ENCODE assay signal across 11 cellular contexts in the genomic region with DNA sequence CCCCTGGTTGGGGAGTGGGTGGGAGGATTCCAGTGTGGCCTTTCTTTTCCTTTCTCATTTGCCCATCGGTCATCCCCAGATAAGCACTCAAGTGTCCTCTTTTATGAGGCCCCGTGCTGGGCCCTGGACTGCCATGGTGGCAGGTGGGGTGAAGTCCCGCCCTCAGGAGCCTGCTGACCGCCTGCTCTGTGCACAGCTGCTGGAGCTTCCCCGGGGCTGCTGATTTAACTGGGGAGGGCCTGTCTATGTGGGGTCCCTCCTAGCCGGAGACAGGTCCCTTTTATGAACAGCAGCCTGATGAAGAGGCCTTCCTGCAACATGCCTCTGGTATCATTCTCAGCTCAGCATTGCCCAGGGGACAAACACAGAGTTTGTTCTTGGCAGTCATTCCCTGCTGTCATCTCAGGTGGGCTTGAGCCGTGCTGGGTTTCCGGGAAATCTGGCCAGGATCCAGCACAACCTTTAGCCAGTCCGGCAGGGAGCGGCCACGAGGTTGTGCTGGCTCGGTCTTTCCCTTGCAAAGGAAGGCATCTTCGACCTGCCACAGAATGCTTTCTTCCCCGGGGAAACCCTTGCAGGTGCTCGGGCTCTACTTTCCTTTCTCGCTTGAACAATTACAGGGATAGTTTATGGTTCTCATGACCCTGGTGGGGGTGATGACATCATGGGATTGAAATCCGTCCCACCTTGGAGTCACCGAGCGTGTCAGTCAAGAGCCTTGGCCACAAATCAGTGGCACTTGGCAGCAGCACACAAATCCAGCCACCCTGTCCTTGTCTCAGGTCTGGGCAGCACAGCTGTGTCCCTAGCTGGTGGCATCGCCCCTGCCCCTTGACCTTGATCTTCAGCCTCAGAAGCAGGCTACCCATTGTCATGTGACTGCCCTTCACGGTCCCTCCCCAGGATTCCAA. TPM values are rescaled to one million over a fixed set of nuclear protein-coding genes. Genes with fewer than 3 reads are reported as not detected.
DNase-seq lines count a peak whose midpoint lies in the region; ATAC-seq, FAIRE-seq and TF ChIP-seq lines count a peak whose summit lies in the region.
"Had no signal": no experiment of that assay in that cellular context is flagged by ENCODE, and none has a peak within 500 bp of the region (broad histone marks: within the 10 kb centered on the region; RNA-seq: fewer than 3 reads in every experiment).

No MANE protein-coding gene starts in this region.

- H3K27me3 Mint-ChIP-seq in T-cell, result peaks cover 9 to 13% of the 10 kb centered on the region in 2 donors

- H3K4ac ChIP-seq in mesendoderm (ENCODE audit: low read depth, low read length), result no peak overlapping the region

- H3K36me3 ChIP-seq in K562 (ENCODE audit: control insufficient read depth, insufficient read depth, low read length) (no peaks in the 10 kb centered on the region), muscle layer of duodenum (ENCODE audit: control insufficient read depth in 1 of 2, insufficient read depth in 2 of 2, low read length in 2 of 2) (no peaks in the 10 kb centered on the region), mesendoderm (ENCODE audit: control insufficient read depth, insufficient read depth, low read length) (no peaks in the 10 kb centered on the region)

- no peak for TF ChIP-seq RAD21 in K562 (CRISPR knock-in tag; conservative IDR thresholded peaks at IDR 0.05 in 1 of 2, IDR thresholded peaks at IDR 0.05 in 1 of 2)

- in situ Hi-C loops in K562 (cut with MboI), result no loop called here

- POLR2A ChIA-PET in K562 (lab: Yijun Ruan, JAX), result no interaction called here
- POLR2A ChIA-PET in T-cell (lab: Charles Lee), result interaction anchor here in 1 of 2 donors (0.6 kb wide), 1 partner anchor 276 kb away, joined by 5 read pairs; no protein-coding TSS in a partner anchor

- no peak for TF ChIP-seq POLR2A in K562 (conservative IDR thresholded peaks at IDR 0.05)

- H3K27ac Mint-ChIP-seq in T-cell, result no peak overlapping the region

- DNase-seq in COLO668 (lab: John Stamatoyannopoulos, UW; ENCODE audit: unreplicated experiment), result peak; percentile 86
- DNase-seq in NCI-H146 (lab: John Stamatoyannopoulos, UW), result peak; percentile 97
- no peak for DNase-seq in K562 (ENCODE audit: extremely low read depth in 1 of 4, low spot score in 3 of 4)
- DNase-seq in T-cell, result no peak
- DNase-seq in GM19240 (ENCODE audit: insufficient read length, low spot score), result no peak
- DNase-seq in mesendoderm, result no peak
- DNase-seq: activated naive CD4-positive, alpha-beta T cell treated with Interleukin-2 at 50 U/mL for 16 hours; hippocampal formation; Kasumi-1 had no signal

- BruUV-seq in K562 (replicated peaks; lab: Mats Ljungman, UMichigan), result no TSS peak

- no peak overlapping the region for H4K8ac ChIP-seq in mesendoderm (ENCODE audit: low read depth, low read length)

- H3K79me2 ChIP-seq in K562 (ENCODE audit: control insufficient read depth, insufficient read depth, low read length) (no peaks in the 10 kb centered on the region), mesendoderm (ENCODE audit: control insufficient read depth, insufficient read depth, low read length) (no peaks in the 10 kb centered on the region)

- CTCF ChIA-PET in K562 (lab: Yijun Ruan, JAX; ENCODE audit: low intra/inter-chr PET ratio), result no interaction called here
- CTCF ChIA-PET in T-cell (lab: Charles Lee), result no interaction called here

- no peak for TF ChIP-seq CTCF in K562 (IDR thresholded peaks at IDR 0.05 in 2 of 3, conservative IDR thresholded peaks at IDR 0.05 in 1 of 3; ENCODE audit: insufficient read depth in 2 of 3, low read depth in 1 of 3, low read length in 3 of 3)

- peaks cover 0 to 3% of the 10 kb centered on the region in 2 experiments; a peak in 2 of 5 replicates for H3K4me1 ChIP-seq in K562 (replicated peaks in 1 of 2; ENCODE audit: control insufficient read depth in 2 of 2, insufficient read depth in 2 of 2, low read length in 2 of 2)
- H3K4me1 ChIP-seq in muscle layer of duodenum (ENCODE audit: control insufficient read depth in 1 of 2, insufficient read depth in 2 of 2, low read length in 2 of 2), result peaks cover 4 to 17% of the 10 kb centered on the region in 2 donors
- H3K4me1 ChIP-seq in mesendoderm (ENCODE audit: control insufficient read depth, low read depth, low read length), result no peaks in the 10 kb centered on the region

- H3K4me3 Mint-ChIP-seq in T-cell, result no peak overlapping the region

- no peaks in the 10 kb centered on the region for H3K36me3 Mint-ChIP-seq in T-cell

- no peak overlapping the region for H2BK120ac ChIP-seq in mesendoderm (ENCODE audit: low read depth, low read length)

- H3K79me1 ChIP-seq in mesendoderm (ENCODE audit: low read length), result no peaks in the 10 kb centered on the region

- peaks cover 0 to 2% (median 0%) of the 10 kb centered on the region in 3 donors for H3K4me1 Mint-ChIP-seq in T-cell

- no peak overlapping the region for H2AK5ac ChIP-seq in mesendoderm (ENCODE audit: low read length)

- no peak overlapping the region for H3K4me3 ChIP-seq in K562
- no peak overlapping the region for H3K4me3 ChIP-seq in muscle layer of duodenum (ENCODE audit: low read depth in 1 of 2, low read length in 2 of 2)
- no peak overlapping the region for H3K4me3 ChIP-seq in mesendoderm (ENCODE audit: low read length)

- H2BK15ac ChIP-seq in mesendoderm (replicated peaks; ENCODE audit: low read depth), result no peak overlapping the region

- peaks cover 4 to 6% (median 4%) of the 10 kb centered on the region in 3 donors for H3K9me3 Mint-ChIP-seq in T-cell

- no peak overlapping the region for H3K4me2 ChIP-seq in K562 (ENCODE audit: insufficient read depth, low read length)
- no peak overlapping the region for H3K4me2 ChIP-seq in mesendoderm (ENCODE audit: low read length)

- ATAC-seq in K562 (no peak; the same call in 1 of the 3 replicates), T-cell (replicated peaks in 1 of 4) (no peak), GM19395 (IDR thresholded peaks at IDR 0.05; ENCODE audit: unreplicated experiment) (no peak)

- H4K5ac ChIP-seq in mesendoderm (ENCODE audit: low read length), result no peak overlapping the region

- H3K9ac ChIP-seq in K562 (ENCODE audit: insufficient read depth in 1 of 2, low read depth in 2 of 2, low read length in 2 of 2) (peak overlapping the region in 1 of 2 experiments; percentile 26; a peak in 1 of 4 replicates), mesendoderm (ENCODE audit: low read length) (no peak overlapping the region)

- 7% methylated on average over 21 of the region's 21 CpGs for WGBS in K562 (ENCODE audit: insufficient coverage, low coverage, missing lambda C conversion rate)
- no CpG with 5 or more reads among the region's 21 CpGs for WGBS in mesendoderm (ENCODE audit: extremely low coverage, insufficient coverage, low lambda C conversion rate)

- no peak overlapping the region for H3K18ac ChIP-seq in mesendoderm (ENCODE audit: low read length)

- H3K27ac ChIP-seq in K562 (ENCODE audit: extremely low read depth, low read depth, low read length), result no peak overlapping the region
- H3K27ac ChIP-seq in muscle layer of duodenum (ENCODE audit: low read length), result peak overlapping the region; percentile 73
- H3K27ac ChIP-seq in mesendoderm (ENCODE audit: low read depth, low read length), result no peak overlapping the region

- TF ChIP-seq EP300 in K562 (IDR thresholded peaks at IDR 0.05; ENCODE audit: low read length), result no peak

- no peak overlapping the region for H3K23ac ChIP-seq in mesendoderm (ENCODE audit: low read length)

- peaks cover 50 to 73% of the 10 kb centered on the region in 2 experiments for H3K27me3 ChIP-seq in K562 (ENCODE audit: control insufficient read depth in 2 of 2, insufficient read depth in 2 of 2, low read length in 2 of 2)
- no peaks in the 10 kb centered on the region for H3K27me3 ChIP-seq in muscle layer of duodenum (ENCODE audit: low read depth, low read length)
- H3K27me3 ChIP-seq in mesendoderm (ENCODE audit: insufficient read depth, low read length, poor library complexity), result no peaks in the 10 kb centered on the region

- H3K9me3 ChIP-seq in K562 (replicated peaks; ENCODE audit: control insufficient read depth, insufficient read depth, low read depth, low read length) (no peaks in the 10 kb centered on the region), muscle layer of duodenum (ENCODE audit: control insufficient read depth in 1 of 2, low read length in 2 of 2) (no peaks in the 10 kb centered on the region)

- no peak for FAIRE-seq in K562 (lab: Jason Lieb, UNC)

- H3K9me1 ChIP-seq in K562 (ENCODE audit: control insufficient read depth, insufficient read depth, low read length), result no peaks in the 10 kb centered on the region

- no peak overlapping the region for H2AFZ ChIP-seq in K562 (ENCODE audit: low read depth, low read length)

- H2BK5ac ChIP-seq in mesendoderm (ENCODE audit: low read length), result no peak overlapping the region

- peaks cover 4% of the 10 kb centered on the region; the same call in 1 of the 2 replicates for H4K20me1 ChIP-seq in K562 (replicated peaks; ENCODE audit: control insufficient read depth, insufficient read depth, low read length)

- H3K56ac ChIP-seq in mesendoderm (ENCODE audit: low read length), result no peak overlapping the region

- intact Hi-C loops in K562 (cut with micrococcal nuclease), result no loop called here

TF ChIP-seq in K562, 482 proteins besides CTCF, POLR2A, EP300 and RAD21 (continues in another document):
- TF ChIP-seq TAF9B (IDR thresholded peaks at IDR 0.05; ENCODE audit: partially characterized antibody), result no peak
- TF ChIP-seq ZKSCAN8 (CRISPR knock-in tag; IDR thresholded peaks at IDR 0.05), result no peak
- TF ChIP-seq SMARCC2 (IDR thresholded peaks at IDR 0.05; ENCODE audit: low read depth), result no peak

RNA-seq across cellular contexts. Expression of gene ST14, which starts 20.1 kb away (rescaled TPM):
- total RNA-seq in K562 (2011; cell fraction: chromatin; rRNA removed; ENCODE audit: low replicate concordance), result 0.23 TPM in 1 of 2 replicates, not detected in the other
- not detected in 2 replicates for total RNA-seq in K562 (2011; cell fraction: nucleolus; rRNA removed)
- total RNA-seq in K562 (2011; cell fraction: nucleoplasm; rRNA removed), result 0.15 TPM in 1 of 2 replicates, not detected in the other
- total RNA-seq in K562 (2014; rRNA removed), result not detected in 2 replicates
- total RNA-seq in K562 (2014; rRNA removed; fragmentation: Illumina TruSeq; extraction: Trizol), result not detected in 2 replicates
- not detected in 2 replicates for total RNA-seq in K562 (2015; rRNA removed; fragmentation: Illumina TruSeq; extraction: Trizol)
- 0.20 and 0.36 TPM in 2 replicates for total RNA-seq in K562 (2021)
- polyA plus RNA-seq in K562 (2011; rRNA removed), result 0.01 and 0.08 TPM in 2 replicates
- polyA plus RNA-seq in K562 (2011; cell fraction: cytosol; rRNA removed), result 0.01 and 0.13 TPM in 2 replicates
- polyA plus RNA-seq in K562 (2011; cell fraction: nucleus; rRNA removed), result 0.14 TPM in 1 of 2 replicates, not detected in the other
- 0.04 and 0.15 TPM in 2 replicates for polyA plus RNA-seq in K562 (2012)
- not detected in 2 replicates for polyA plus RNA-seq in K562 (2014; fragmentation: Illumina TruSeq; extraction: Trizol)
- not detected for polyA plus RNA-seq in K562 (2014; fragmentation: Nextera tagmentation; extraction: Ambion mirVana)
- not detected in 2 replicates for polyA plus RNA-seq in K562 (2014; rRNA removed)
- not detected in 2 replicates for polyA minus RNA-seq in K562 (2011; rRNA and poly(A)+ RNA removed)
- not detected in 2 replicates for polyA minus RNA-seq in K562 (2011; cell fraction: cytosol; rRNA and poly(A)+ RNA removed)
- polyA minus RNA-seq in K562 (2011; cell fraction: nucleus; rRNA and poly(A)+ RNA removed), result 0.27 TPM in 1 of 2 replicates, not detected in the other
- total RNA-seq in T-cell, result 1 to 10 TPM in 2 of 5 donors, under 1 TPM in 3; 0.49 to 1.5 (median 0.82) TPM
- polyA plus RNA-seq in mesendoderm (2013, experiment 1 of 2), result 17.1 TPM
- 16.9 TPM for polyA plus RNA-seq in mesendoderm (2013, experiment 2 of 2)

Comparison
In these comparisons a context has a peak if more than half of its experiments do, and no peak if none do; other contexts are left out.
1. DNase-seq: peak in COLO668 (single experiment) and NCI-H146 (single experiment); none in K562 (0 of 4), T-cell (0 of 34), GM19240 (single experiment) and mesendoderm (single experiment).